13 cellular contexts compared by ENCODE assay signal in genomic region chr13:94328336-94329041, GRCh38.
DNase-seq lines count a peak whose midpoint lies in the region; ATAC-seq and TF ChIP-seq lines count a peak whose summit lies in the region.
"Had no signal": no experiment of that assay in that cellular context is flagged by ENCODE, and none has a peak within 500 bp of the region (broad histone marks: within the 10 kb centered on the region; RNA-seq: fewer than 3 reads in every experiment).

No MANE protein-coding gene starts in this region.

- no peaks in the 10 kb centered on the region for H3K27me3 ChIP-seq in SJCRH30
- no peaks in the 10 kb centered on the region for H3K27me3 ChIP-seq in mesenchymal stem cell (ENCODE audit: control insufficient read depth in 1 of 2, insufficient read depth in 1 of 2, low read length in 2 of 2)
- H3K27me3 ChIP-seq in stomach: no peaks in the 10 kb centered on the region

- H3K9ac ChIP-seq in mesenchymal stem cell (ENCODE audit: low read length): peak overlapping the region; percentile 75

- H4K91ac ChIP-seq in mesenchymal stem cell (ENCODE audit: low read length): peak overlapping the region; percentile 55

- CTCF ChIA-PET in activated naive CD4-positive, alpha-beta T cell treated with anti-CD3 and anti-CD28 coated beads, Interleukin-2, amount 10 ng/mL, durations not matched to agents 7 days and 5 days (lab: Charles Lee): no interaction called here

- H2AFZ ChIP-seq in mesenchymal stem cell (ENCODE audit: low read depth, low read length): no peak overlapping the region

- H2BK5ac ChIP-seq in mesenchymal stem cell (ENCODE audit: low read depth, low read length, poor library complexity, severe bottlenecking): no peak overlapping the region

- WGBS in mesenchymal stem cell: 70% methylated on average over 12 of the region's 13 CpGs
- 66 to 76% (median 71%) methylated on average over 12 to 13 of the region's 13 CpGs for WGBS in stomach, 5 donors

- H3K4me3 Mint-ChIP-seq in activated naive CD4-positive, alpha-beta T cell treated with anti-CD3 and anti-CD28 coated beads, Interleukin-2, amount 10 ng/mL, durations not matched to agents 7 days and 5 days: no peak overlapping the region

- H3K4me2 ChIP-seq in mesenchymal stem cell (ENCODE audit: low read length, poor library complexity, severe bottlenecking): no peak overlapping the region

- no peak for TF ChIP-seq CTCF in stomach (IDR thresholded peaks at IDR 0.05)

- peak overlapping the region; percentile 64 to 97 for H2BK12ac ChIP-seq in mesenchymal stem cell (ENCODE audit: low read length in 2 of 2)

- peaks cover 18% of the 10 kb centered on the region for H3K9me3 Mint-ChIP-seq in activated naive CD4-positive, alpha-beta T cell treated with anti-CD3 and anti-CD28 coated beads, Interleukin-2, amount 10 ng/mL, durations not matched to agents 7 days and 5 days

- no peaks in the 10 kb centered on the region for H3K79me1 ChIP-seq in mesenchymal stem cell (replicated peaks; ENCODE audit: low read length, poor library complexity, severe bottlenecking)

- H3K27ac ChIP-seq in SJCRH30 (peak overlapping the region; percentile 25; the same call in 1 of the 2 replicates), mesenchymal stem cell (ENCODE audit: low read length, poor library complexity, severe bottlenecking) (no peak overlapping the region), stomach (peak overlapping the region in 3 of 5 donors; percentile 57 to 72 (median 65))

- peaks cover 29% of the 10 kb centered on the region for H3K36me3 Mint-ChIP-seq in activated naive CD4-positive, alpha-beta T cell treated with anti-CD3 and anti-CD28 coated beads, Interleukin-2, amount 10 ng/mL, durations not matched to agents 7 days and 5 days

- no peak overlapping the region for H3K4me3 ChIP-seq in SJCRH30
- H3K4me3 ChIP-seq in mesenchymal stem cell (ENCODE audit: insufficient read depth in 1 of 2, low read depth in 1 of 2, low read length in 2 of 2): no peak overlapping the region
- no peak overlapping the region for H3K4me3 ChIP-seq in stomach
- H3K4me3 ChIP-seq: prostate gland had no signal

- H4K8ac ChIP-seq in mesenchymal stem cell (ENCODE audit: low read length): peak overlapping the region; percentile 78

- no peak overlapping the region for H3K23ac ChIP-seq in mesenchymal stem cell (ENCODE audit: low read length in 2 of 2)

- H3K9me3 ChIP-seq in SJCRH30 (replicated peaks) (no peaks in the 10 kb centered on the region), mesenchymal stem cell (ENCODE audit: control insufficient read depth, low read length) (no peaks in the 10 kb centered on the region), stomach (no peaks in the 10 kb centered on the region)
- H3K9me3 ChIP-seq: prostate gland had no signal

- DNase-seq in activated naive CD4-positive, alpha-beta T cell treated with anti-CD3 and anti-CD28 coated beads, Interleukin-2, amount 10 ng/mL, durations not matched to agents 7 days and 5 days: no peak
- DNase-seq in activated naive CD4-positive, alpha-beta T cell (lab: John Stamatoyannopoulos, UW): no peak
- DNase-seq in SJCRH30: peak; percentile 59 to 66
- peak; percentile 25 for DNase-seq in mesenchymal stem cell
- no peak for DNase-seq in stomach
- DNase-seq: GOT3; left cardiac atrium; NCI-H1436 treated with DMSO at 0.1 percent for 48 hours; stimulated activated CD4-positive, alpha-beta T cell treated with anti-CD3 and anti-CD28 coated beads, Interleukin-15, amount 100 ng/mL, for 24 hours had no signal

- TF ChIP-seq POLR2A in stomach (IDR thresholded peaks at IDR 0.05): no peak

- no peak for TF ChIP-seq EP300 in stomach (IDR thresholded peaks at IDR 0.05)

- H3K36me3 ChIP-seq in SJCRH30: no peaks in the 10 kb centered on the region
- no peaks in the 10 kb centered on the region for H3K36me3 ChIP-seq in mesenchymal stem cell (ENCODE audit: control insufficient read depth in 1 of 2, insufficient read depth in 2 of 2, low read depth in 1 of 2, low read length in 2 of 2)
- H3K36me3 ChIP-seq in stomach: no peaks in the 10 kb centered on the region
- H3K36me3 ChIP-seq: prostate gland had no signal

- intact Hi-C loops in stomach (cut with DNase I; ENCODE audit: low total_unique reads): no loop called here

- H3K4ac ChIP-seq in mesenchymal stem cell (ENCODE audit: low read depth in 1 of 2, low read length in 2 of 2): peak overlapping the region; percentile 15 to 77

- no peak overlapping the region for H2BK15ac ChIP-seq in mesenchymal stem cell (ENCODE audit: low read depth, poor library complexity, severe bottlenecking)

- ATAC-seq in GM18520 (IDR thresholded peaks at IDR 0.05; ENCODE audit: unreplicated experiment) (no peak), HG02885 (IDR thresholded peaks at IDR 0.05; ENCODE audit: poor library complexity, unreplicated experiment) (no peak), GM18873 (IDR thresholded peaks at IDR 0.05; ENCODE audit: low FRiP score, unreplicated experiment) (no peak)

- peaks cover 78% of the 10 kb centered on the region for H3K4me1 Mint-ChIP-seq in activated naive CD4-positive, alpha-beta T cell treated with anti-CD3 and anti-CD28 coated beads, Interleukin-2, amount 10 ng/mL, durations not matched to agents 7 days and 5 days

- H2AK5ac ChIP-seq in mesenchymal stem cell (ENCODE audit: low read length, severe bottlenecking): peak overlapping the region; percentile 76

- peak overlapping the region; percentile 45 for H2BK120ac ChIP-seq in mesenchymal stem cell (ENCODE audit: low read depth, low read length)

- H3K4me1 ChIP-seq in SJCRH30: peaks cover 30% of the 10 kb centered on the region
- H3K4me1 ChIP-seq in mesenchymal stem cell (ENCODE audit: control insufficient read depth, insufficient read depth, low read depth, low read length): peaks cover 12% of the 10 kb centered on the region
- peaks cover 0 to 34% (median 14%) of the 10 kb centered on the region in 4 donors for H3K4me1 ChIP-seq in stomach
- H3K4me1 ChIP-seq: prostate gland had no signal

- peak overlapping the region; percentile 78 for H3K27ac Mint-ChIP-seq in activated naive CD4-positive, alpha-beta T cell treated with anti-CD3 and anti-CD28 coated beads, Interleukin-2, amount 10 ng/mL, durations not matched to agents 7 days and 5 days

- H3K14ac ChIP-seq in mesenchymal stem cell (ENCODE audit: low read length in 2 of 2): no peak overlapping the region

- peaks cover 21% of the 10 kb centered on the region for H3K27me3 Mint-ChIP-seq in activated naive CD4-positive, alpha-beta T cell treated with anti-CD3 and anti-CD28 coated beads, Interleukin-2, amount 10 ng/mL, durations not matched to agents 7 days and 5 days

- H3K18ac ChIP-seq in mesenchymal stem cell (ENCODE audit: low read depth in 1 of 2, low read length in 2 of 2): peak overlapping the region; percentile 58 to 97

Comparison
In these comparisons a context has a peak if more than half of its experiments do, and no peak if none do; other contexts are left out.
1. DNase-seq: peak in SJCRH30 (2 of 2) and mesenchymal stem cell (single experiment); none in activated naive CD4-positive, alpha-beta T cell treated with anti-CD3 and anti-CD28 coated beads, Interleukin-2, amount 10 ng/mL, durations not matched to agents 7 days and 5 days (single experiment), activated naive CD4-positive, alpha-beta T cell (0 of 4) and stomach (single experiment).